In the genomic region with DNA sequence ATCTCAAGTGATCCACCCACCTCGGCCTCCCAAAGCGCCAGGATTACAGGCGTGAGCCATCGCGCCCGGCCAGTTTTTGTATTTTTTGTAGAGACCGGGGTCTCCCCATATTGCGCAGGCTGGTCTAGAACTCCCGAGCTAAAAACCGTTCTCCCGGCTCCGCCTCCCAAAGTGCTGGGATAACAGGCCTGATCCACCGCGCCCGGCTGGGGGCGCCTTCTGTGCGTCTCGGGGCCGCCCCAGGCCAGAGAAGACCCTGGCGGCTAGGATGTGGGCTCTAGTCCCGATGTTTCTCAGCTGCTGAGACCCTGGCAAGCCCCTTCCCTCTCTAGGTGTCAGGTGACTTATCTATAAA, we compare ENCODE assay signal across 13 cellular contexts. TPM values are rescaled to one million over a fixed set of nuclear protein-coding genes. Genes with fewer than 3 reads are reported as not detected.
A peak's percentile ranks its signal among the peaks of the same experiment; 100 is the strongest.
DNase-seq lines count a peak whose midpoint lies in the region; ATAC-seq and TF ChIP-seq lines count a peak whose summit lies in the region.
"Had no signal": no experiment of that assay in that cellular context is flagged by ENCODE, and none has a peak within 500 bp of the region (broad histone marks: within the 10 kb centered on the region; RNA-seq: fewer than 3 reads in every experiment).

No MANE protein-coding gene starts in this region.

- no peak overlapping the region for H3K27ac Mint-ChIP-seq in H9

- H3K18ac ChIP-seq in H9 (ENCODE audit: insufficient read length, low read depth, low read length): peak overlapping the region; percentile 13

- H2BK20ac ChIP-seq in H9 (ENCODE audit: low read depth, low read length, poor library complexity, severe bottlenecking): no peak overlapping the region

- no peak overlapping the region for H2AK5ac ChIP-seq in H9 (ENCODE audit: insufficient read length, low read length)

- no peak overlapping the region for H4K5ac ChIP-seq in H9 (ENCODE audit: insufficient read length, low read depth, low read length)

- H4K91ac ChIP-seq in H9 (ENCODE audit: insufficient read length, low read depth, low read length): no peak overlapping the region

- no peaks in the 10 kb centered on the region for H3K9me3 ChIP-seq in H9 (ENCODE audit: control insufficient read depth, low read depth, low read length)
- no peaks in the 10 kb centered on the region for H3K9me3 ChIP-seq in mesodermal cell (ENCODE audit: control insufficient read depth, low read length)

- H3K36me3 ChIP-seq in mesodermal cell (ENCODE audit: control insufficient read depth, insufficient read depth, low read length): no peaks in the 10 kb centered on the region

- no peak overlapping the region for H4K8ac ChIP-seq in H9 (replicated peaks; ENCODE audit: insufficient read length, low read depth, low read length)

- H3T11ph ChIP-seq in H9 (ENCODE audit: low read length): no peak overlapping the region

- H3K23me2 ChIP-seq in H9 (ENCODE audit: insufficient read length, low read depth, low read length, poor library complexity, severe bottlenecking): peaks cover 9% of the 10 kb centered on the region

- H3K4me2 ChIP-seq in H9 (ENCODE audit: insufficient read depth, insufficient read length, low read length): peak overlapping the region; percentile 64

- no peaks in the 10 kb centered on the region for H4K20me1 ChIP-seq in H9 (ENCODE audit: control insufficient read depth, insufficient read depth, insufficient read length)

- no peaks in the 10 kb centered on the region for H3K79me2 ChIP-seq in H9 (ENCODE audit: insufficient read depth, low read length)

- no peak overlapping the region for H2BK12ac ChIP-seq in H9 (ENCODE audit: insufficient read length, low read depth, low read length)

- no peaks in the 10 kb centered on the region for H3K79me1 ChIP-seq in H9 (ENCODE audit: insufficient read depth, low read depth, low read length, poor library complexity, severe bottlenecking)

- no peaks in the 10 kb centered on the region; the same call in 1 of the 2 replicates for H3K27me3 ChIP-seq in H9 (ENCODE audit: insufficient read depth, low read length)

- peak; percentile 53 for TF ChIP-seq CTCF in H9 (conservative IDR thresholded peaks at IDR 0.05)

- no peak overlapping the region for H2AFZ ChIP-seq in H9 (ENCODE audit: low read length)

- H3K4me1 Mint-ChIP-seq in H9: peaks cover 9 to 15% of the 10 kb centered on the region in 2 experiments

- no peak for ATAC-seq in HG02884 (IDR thresholded peaks at IDR 0.05; ENCODE audit: unreplicated experiment)

- no peak overlapping the region for H2BK15ac ChIP-seq in H9 (ENCODE audit: low read depth, low read length)

- peaks cover 1% of the 10 kb centered on the region; the same call in 1 of the 2 replicates for H3K4me1 ChIP-seq in H9 (ENCODE audit: insufficient read depth, low read length)
- H3K4me1 ChIP-seq in mesodermal cell (ENCODE audit: control insufficient read depth, insufficient read depth, low read length, poor library complexity, severe bottlenecking): peaks cover 12% of the 10 kb centered on the region

- H3K27ac ChIP-seq in H9 (ENCODE audit: insufficient read length, low read depth, low read length) (no peak overlapping the region), mesodermal cell (ENCODE audit: low read depth, low read length, severe bottlenecking) (no peak overlapping the region)
- H3K27ac ChIP-seq: 22Rv1 had no signal

- peak overlapping the region; percentile 48 to 74 for H3K4me3 Mint-ChIP-seq in H9

- no peak overlapping the region for H2BK120ac ChIP-seq in H9 (ENCODE audit: low read depth, low read length, poor library complexity, severe bottlenecking)

- H3K9ac ChIP-seq in H9 (ENCODE audit: extremely low read depth, insufficient read length, low read length): no peak overlapping the region

- H3K4ac ChIP-seq in H9 (ENCODE audit: low read depth, low read length): no peak overlapping the region

- H2BK5ac ChIP-seq in H9 (ENCODE audit: insufficient read length, low read length): no peak overlapping the region

- peak; percentile 72 for DNase-seq in DMS 273 (lab: John Stamatoyannopoulos, UW; ENCODE audit: unreplicated experiment)
- no peak for DNase-seq in DMS 273 treated with DMSO at 0.1 percent for 48 hours (lab: John Stamatoyannopoulos, UW)
- DNase-seq in H9: peak; percentile 73
- peak; percentile 51 for DNase-seq in cerebellar cortex (ENCODE audit: low spot score)
- DNase-seq in nucleus accumbens (lab: John Stamatoyannopoulos, UW): no peak
- DNase-seq in SW480 (ENCODE audit: low spot score): no peak
- DNase-seq: activated effector memory CD4-positive, alpha-beta T cell treated with Interleukin-2 at 50 U/mL for 16 hours; effector CD4-positive, alpha-beta T cell; NCI-H1092 treated with DMSO at 0.1 percent for 48 hours; stimulated activated CD4-positive, alpha-beta T cell treated with anti-CD3 and anti-CD28 coated beads, Interleukin-4, amount 100 ng/mL, for 1 hour had no signal

- peaks cover 2 to 20% (median 9%) of the 10 kb centered on the region in 3 experiments for H3K36me3 Mint-ChIP-seq in H9 (ENCODE audit: insufficient read depth in 1 of 3, low read depth in 3 of 3)

- peak overlapping the region; percentile 24 for H3K4me3 ChIP-seq in mesodermal cell (ENCODE audit: extremely low read depth, insufficient read depth, low read length, poor library complexity, severe bottlenecking)

- H3K14ac ChIP-seq in H9 (ENCODE audit: insufficient read depth, low read length): peak overlapping the region; percentile 90; the same call in 1 of the 2 replicates

- H3K27me3 Mint-ChIP-seq in H9 (ENCODE audit: low read depth): peaks cover 48% of the 10 kb centered on the region

- no peak overlapping the region for H3K56ac ChIP-seq in H9 (ENCODE audit: insufficient read length, low read depth, low read length)

- H3K9me3 Mint-ChIP-seq in H9: no peaks in the 10 kb centered on the region

- no peak overlapping the region for H3K23ac ChIP-seq in H9 (ENCODE audit: insufficient read length, low read depth, low read length)

- WGBS in H9 (ENCODE audit: extremely low coverage, insufficient read length, low lambda C conversion rate): no CpG with 5 or more reads among the region's 21 CpGs
- 18 to 20% methylated on average over 17 to 21 of the region's 21 CpGs for WGBS in mesodermal cell (ENCODE audit: insufficient coverage in 2 of 2), 2 experiments

RNA-seq across cellular contexts. Expression of gene ARHGAP45, which starts 3.6 kb away (rescaled TPM):
- 35.0 and 39.8 TPM in 2 replicates for total RNA-seq in H9 (2021)
- polyA plus RNA-seq in mesodermal cell (2013, experiment 1 of 2): 5.1 TPM
- 3.8 TPM for polyA plus RNA-seq in mesodermal cell (2013, experiment 2 of 2)

RNA-seq across cellular contexts. Expression of gene POLR2E, which starts 24.6 kb away (rescaled TPM):
- total RNA-seq in H9 (2021): 261 and 272 TPM in 2 replicates
- 223 TPM for polyA plus RNA-seq in mesodermal cell (2013, experiment 1 of 2)
- polyA plus RNA-seq in mesodermal cell (2013, experiment 2 of 2): 199 TPM

RNA-seq across cellular contexts. Expression of gene ABCA7, which starts 30.6 kb away (rescaled TPM):
- 28.3 and 34.6 TPM in 2 replicates for total RNA-seq in H9 (2021)
- 12.9 TPM for polyA plus RNA-seq in mesodermal cell (2013, experiment 1 of 2)
- 13.2 TPM for polyA plus RNA-seq in mesodermal cell (2013, experiment 2 of 2)

RNA-seq across cellular contexts. Expression of gene GPX4, which starts 33.2 kb away (rescaled TPM):
- total RNA-seq in H9 (2021): 355 and 363 TPM in 2 replicates
- polyA plus RNA-seq in mesodermal cell (2013, experiment 1 of 2): 579 TPM
- polyA plus RNA-seq in mesodermal cell (2013, experiment 2 of 2): 487 TPM

RNA-seq across cellular contexts. Expression of gene CNN2, which starts 44.1 kb away (rescaled TPM):
- total RNA-seq in H9 (2021): 524 and 529 TPM in 2 replicates
- 170 TPM for polyA plus RNA-seq in mesodermal cell (2013, experiment 1 of 2)
- polyA plus RNA-seq in mesodermal cell (2013, experiment 2 of 2): 152 TPM

Comparison
In these comparisons a context has a peak if more than half of its experiments do, and no peak if none do; other contexts are left out.
1. DNase-seq: peak in DMS 273 (single experiment), H9 (single experiment) and cerebellar cortex (single experiment); none in DMS 273 treated with DMSO at 0.1 percent for 48 hours (single experiment), nucleus accumbens (0 of 56) and SW480 (single experiment).